In the genomic region with DNA sequence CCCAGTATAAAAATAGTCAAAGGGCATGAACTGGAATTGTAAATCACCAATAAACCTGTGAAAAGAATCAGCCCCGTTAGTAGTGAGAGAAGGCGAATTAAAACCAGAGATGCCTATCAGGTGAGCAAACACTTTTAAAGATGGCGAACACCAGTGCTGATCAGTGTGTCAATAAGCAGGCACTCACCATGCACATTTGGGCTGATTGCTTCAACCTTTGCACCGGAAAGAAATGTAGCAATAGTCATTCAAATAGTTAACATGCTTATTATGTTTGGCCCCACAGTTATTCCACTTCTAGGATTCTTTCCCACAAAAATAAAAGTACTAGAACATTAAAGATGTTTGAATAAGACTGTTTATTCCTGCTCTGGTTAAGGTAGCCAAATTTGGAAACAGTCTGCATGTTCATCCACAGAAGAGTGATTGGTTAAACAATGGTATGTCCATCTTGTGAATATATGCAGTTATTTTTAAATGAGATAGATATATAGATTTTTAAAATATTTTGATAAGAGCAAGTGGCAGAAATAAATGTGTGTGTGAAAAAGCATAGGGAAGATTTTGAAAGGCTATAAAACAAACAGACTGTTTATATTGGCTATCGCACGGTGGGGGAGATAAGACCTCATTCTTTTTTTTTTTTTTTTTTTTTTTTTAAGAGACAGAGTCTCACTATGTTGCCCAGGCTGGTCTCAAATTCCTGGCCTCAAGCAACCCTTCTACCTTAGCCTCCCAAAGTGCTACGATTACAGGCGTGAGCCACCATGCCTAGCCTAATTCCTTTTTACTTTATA, we compare ENCODE assay signal across 1 cellular context.
TF ChIP-seq lines count a peak whose summit lies in the region.

No MANE protein-coding gene starts in this region.

TF ChIP-seq in HepG2, 621 proteins besides CTCF, POLR2A, EP300 and RAD21 (continued from another document and continues in another):
- TF ChIP-seq ZHX1 (CRISPR knock-in tag; IDR thresholded peaks at IDR 0.05; ENCODE audit: low read depth) (0 out of 2 replicates have a peak, but pooled peaks have one; percentile 37), ZNF451 (CRISPR knock-in tag; IDR thresholded peaks at IDR 0.05) (no peak), ZNF556 (CRISPR knock-in tag; IDR thresholded peaks at IDR 0.05; ENCODE audit: borderline replicate concordance) (no peak), ZBTB7A (CRISPR knock-in tag; IDR thresholded peaks at IDR 0.05) (no peak), TP53 (CRISPR knock-in tag; conservative IDR thresholded peaks at IDR 0.05) (no peak), SETDB1 (CRISPR knock-in tag; IDR thresholded peaks at IDR 0.05; ENCODE audit: borderline replicate concordance) (no peak), XRCC5 (optimal IDR thresholded peaks at IDR 0.05; ENCODE audit: low read length) (no peak), HNF1A (IDR thresholded peaks at IDR 0.05; ENCODE audit: low read depth) (no peak), HNF1A (CRISPR knock-in tag; IDR thresholded peaks at IDR 0.05; ENCODE audit: borderline replicate concordance) (no peak), MIER3 (CRISPR knock-in tag; IDR thresholded peaks at IDR 0.05; ENCODE audit: borderline replicate concordance) (peak; percentile 81; the same call in 1 of the 2 replicates), SMAD9 (CRISPR knock-in tag; IDR thresholded peaks at IDR 0.05) (no peak), ZNF709 (CRISPR knock-in tag; IDR thresholded peaks at IDR 0.05) (no peak), GABPA (IDR thresholded peaks at IDR 0.05; ENCODE audit: low read depth, low read length) (no peak), GABPA (CRISPR knock-in tag; IDR thresholded peaks at IDR 0.05; ENCODE audit: low read depth) (peak; percentile 82), ZNF44 (CRISPR knock-in tag; IDR thresholded peaks at IDR 0.05) (no peak), SAFB2 (CRISPR knock-in tag; IDR thresholded peaks at IDR 0.05; ENCODE audit: borderline replicate concordance, low read depth) (no peak), ZNF768 (CRISPR knock-in tag; IDR thresholded peaks at IDR 0.05) (no peak), ZNF431 (CRISPR knock-in tag; IDR thresholded peaks at IDR 0.05; ENCODE audit: borderline replicate concordance, low read depth) (no peak), ZNF232 (CRISPR knock-in tag; IDR thresholded peaks at IDR 0.05; ENCODE audit: borderline replicate concordance) (no peak), ZNF878 (CRISPR knock-in tag; IDR thresholded peaks at IDR 0.05) (no peak), PPARG (CRISPR knock-in tag; conservative IDR thresholded peaks at IDR 0.05) (no peak), YEATS2 (CRISPR knock-in tag; IDR thresholded peaks at IDR 0.05; ENCODE audit: borderline replicate concordance) (peak; percentile 28; the same call in 1 of the 2 replicates), SP1 (IDR thresholded peaks at IDR 0.05) (no peak), SP1 (CRISPR knock-in tag; IDR thresholded peaks at IDR 0.05) (no peak), MBD4 (IDR thresholded peaks at IDR 0.05; ENCODE audit: borderline replicate concordance, low read length) (no peak), ZNF839 (CRISPR knock-in tag; IDR thresholded peaks at IDR 0.05; ENCODE audit: borderline replicate concordance) (no peak), WIZ (CRISPR knock-in tag; IDR thresholded peaks at IDR 0.05) (no peak), FOXM1 (CRISPR knock-in tag; IDR thresholded peaks at IDR 0.05) (no peak), ZNF282 (IDR thresholded peaks at IDR 0.05; ENCODE audit: partially characterized antibody) (no peak)
- TF ChIP-seq, protein P1, sequence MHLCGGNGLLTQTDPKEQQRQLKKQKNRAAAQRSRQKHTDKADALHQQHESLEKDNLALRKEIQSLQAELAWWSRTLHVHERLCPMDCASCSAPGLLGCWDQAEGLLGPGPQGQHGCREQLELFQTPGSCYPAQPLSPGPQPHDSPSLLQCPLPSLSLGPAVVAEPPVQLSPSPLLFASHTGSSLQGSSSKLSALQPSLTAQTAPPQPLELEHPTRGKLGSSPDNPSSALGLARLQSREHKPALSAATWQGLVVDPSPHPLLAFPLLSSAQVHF (CRISPR knock-in tag; IDR thresholded peaks at IDR 0.05): no peak
- TF ChIP-seq, protein P2, sequence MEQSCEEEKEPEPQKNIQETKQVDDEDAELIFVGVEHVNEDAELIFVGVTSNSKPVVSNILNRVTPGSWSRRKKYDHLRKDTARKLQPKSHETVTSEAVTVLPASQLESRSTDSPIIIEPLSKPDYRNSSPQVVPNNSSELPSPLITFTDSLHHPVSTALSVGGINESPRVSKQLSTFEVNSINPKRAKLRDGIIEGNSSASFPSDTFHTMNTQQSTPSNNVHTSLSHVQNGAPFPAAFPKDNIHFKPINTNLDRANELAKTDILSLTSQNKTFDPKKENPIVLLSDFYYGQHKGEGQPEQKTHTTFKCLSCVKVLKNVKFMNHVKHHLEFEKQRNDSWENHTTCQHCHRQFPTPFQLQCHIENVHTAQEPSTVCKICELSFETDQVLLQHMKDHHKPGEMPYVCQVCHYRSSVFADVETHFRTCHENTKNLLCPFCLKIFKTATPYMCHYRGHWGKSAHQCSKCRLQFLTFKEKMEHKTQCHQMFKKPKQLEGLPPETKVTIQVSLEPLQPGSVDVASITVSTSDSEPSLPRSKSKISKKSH (CRISPR knock-in tag; IDR thresholded peaks at IDR 0.05; ENCODE audit: borderline replicate concordance): no peak
- TF ChIP-seq, protein P3, sequence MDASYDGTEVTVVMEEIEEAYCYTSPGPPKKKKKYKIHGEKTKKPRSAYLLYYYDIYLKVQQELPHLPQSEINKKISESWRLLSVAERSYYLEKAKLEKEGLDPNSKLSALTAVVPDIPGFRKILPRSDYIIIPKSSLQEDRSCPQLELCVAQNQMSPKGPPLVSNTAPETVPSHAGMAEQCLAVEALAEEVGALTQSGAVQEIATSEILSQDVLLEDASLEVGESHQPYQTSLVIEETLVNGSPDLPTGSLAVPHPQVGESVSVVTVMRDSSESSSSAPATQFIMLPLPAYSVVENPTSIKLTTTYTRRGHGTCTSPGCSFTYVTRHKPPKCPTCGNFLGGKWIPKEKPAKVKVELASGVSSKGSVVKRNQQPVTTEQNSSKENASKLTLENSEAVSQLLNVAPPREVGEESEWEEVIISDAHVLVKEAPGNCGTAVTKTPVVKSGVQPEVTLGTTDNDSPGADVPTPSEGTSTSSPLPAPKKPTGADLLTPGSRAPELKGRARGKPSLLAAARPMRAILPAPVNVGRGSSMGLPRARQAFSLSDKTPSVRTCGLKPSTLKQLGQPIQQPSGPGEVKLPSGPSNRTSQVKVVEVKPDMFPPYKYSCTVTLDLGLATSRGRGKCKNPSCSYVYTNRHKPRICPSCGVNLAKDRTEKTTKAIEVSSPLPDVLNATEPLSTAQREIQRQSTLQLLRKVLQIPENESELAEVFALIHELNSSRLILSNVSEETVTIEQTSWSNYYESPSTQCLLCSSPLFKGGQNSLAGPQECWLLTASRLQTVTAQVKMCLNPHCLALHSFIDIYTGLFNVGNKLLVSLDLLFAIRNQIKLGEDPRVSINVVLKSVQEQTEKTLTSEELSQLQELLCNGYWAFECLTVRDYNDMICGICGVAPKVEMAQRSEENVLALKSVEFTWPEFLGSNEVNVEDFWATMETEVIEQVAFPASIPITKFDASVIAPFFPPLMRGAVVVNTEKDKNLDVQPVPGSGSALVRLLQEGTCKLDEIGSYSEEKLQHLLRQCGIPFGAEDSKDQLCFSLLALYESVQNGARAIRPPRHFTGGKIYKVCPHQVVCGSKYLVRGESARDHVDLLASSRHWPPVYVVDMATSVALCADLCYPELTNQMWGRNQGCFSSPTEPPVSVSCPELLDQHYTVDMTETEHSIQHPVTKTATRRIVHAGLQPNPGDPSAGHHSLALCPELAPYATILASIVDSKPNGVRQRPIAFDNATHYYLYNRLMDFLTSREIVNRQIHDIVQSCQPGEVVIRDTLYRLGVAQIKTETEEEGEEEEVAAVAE (CRISPR knock-in tag; IDR thresholded peaks at IDR 0.05; ENCODE audit: borderline replicate concordance): no peak
- TF ChIP-seq, protein P4, sequence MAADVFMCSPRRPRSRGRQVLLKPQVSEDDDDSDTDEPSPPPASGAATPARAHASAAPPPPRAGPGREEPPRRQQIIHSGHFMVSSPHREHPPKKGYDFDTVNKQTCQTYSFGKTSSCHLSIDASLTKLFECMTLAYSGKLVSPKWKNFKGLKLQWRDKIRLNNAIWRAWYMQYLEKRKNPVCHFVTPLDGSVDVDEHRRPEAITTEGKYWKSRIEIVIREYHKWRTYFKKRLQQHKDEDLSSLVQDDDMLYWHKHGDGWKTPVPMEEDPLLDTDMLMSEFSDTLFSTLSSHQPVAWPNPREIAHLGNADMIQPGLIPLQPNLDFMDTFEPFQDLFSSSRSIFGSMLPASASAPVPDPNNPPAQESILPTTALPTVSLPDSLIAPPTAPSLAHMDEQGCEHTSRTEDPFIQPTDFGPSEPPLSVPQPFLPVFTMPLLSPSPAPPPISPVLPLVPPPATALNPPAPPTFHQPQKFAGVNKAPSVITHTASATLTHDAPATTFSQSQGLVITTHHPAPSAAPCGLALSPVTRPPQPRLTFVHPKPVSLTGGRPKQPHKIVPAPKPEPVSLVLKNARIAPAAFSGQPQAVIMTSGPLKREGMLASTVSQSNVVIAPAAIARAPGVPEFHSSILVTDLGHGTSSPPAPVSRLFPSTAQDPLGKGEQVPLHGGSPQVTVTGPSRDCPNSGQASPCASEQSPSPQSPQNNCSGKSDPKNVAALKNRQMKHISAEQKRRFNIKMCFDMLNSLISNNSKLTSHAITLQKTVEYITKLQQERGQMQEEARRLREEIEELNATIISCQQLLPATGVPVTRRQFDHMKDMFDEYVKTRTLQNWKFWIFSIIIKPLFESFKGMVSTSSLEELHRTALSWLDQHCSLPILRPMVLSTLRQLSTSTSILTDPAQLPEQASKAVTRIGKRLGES (CRISPR knock-in tag; IDR thresholded peaks at IDR 0.05; ENCODE audit: borderline replicate concordance): peak; percentile 59; the same call in 1 of the 2 replicates
- TF ChIP-seq, protein P5, sequence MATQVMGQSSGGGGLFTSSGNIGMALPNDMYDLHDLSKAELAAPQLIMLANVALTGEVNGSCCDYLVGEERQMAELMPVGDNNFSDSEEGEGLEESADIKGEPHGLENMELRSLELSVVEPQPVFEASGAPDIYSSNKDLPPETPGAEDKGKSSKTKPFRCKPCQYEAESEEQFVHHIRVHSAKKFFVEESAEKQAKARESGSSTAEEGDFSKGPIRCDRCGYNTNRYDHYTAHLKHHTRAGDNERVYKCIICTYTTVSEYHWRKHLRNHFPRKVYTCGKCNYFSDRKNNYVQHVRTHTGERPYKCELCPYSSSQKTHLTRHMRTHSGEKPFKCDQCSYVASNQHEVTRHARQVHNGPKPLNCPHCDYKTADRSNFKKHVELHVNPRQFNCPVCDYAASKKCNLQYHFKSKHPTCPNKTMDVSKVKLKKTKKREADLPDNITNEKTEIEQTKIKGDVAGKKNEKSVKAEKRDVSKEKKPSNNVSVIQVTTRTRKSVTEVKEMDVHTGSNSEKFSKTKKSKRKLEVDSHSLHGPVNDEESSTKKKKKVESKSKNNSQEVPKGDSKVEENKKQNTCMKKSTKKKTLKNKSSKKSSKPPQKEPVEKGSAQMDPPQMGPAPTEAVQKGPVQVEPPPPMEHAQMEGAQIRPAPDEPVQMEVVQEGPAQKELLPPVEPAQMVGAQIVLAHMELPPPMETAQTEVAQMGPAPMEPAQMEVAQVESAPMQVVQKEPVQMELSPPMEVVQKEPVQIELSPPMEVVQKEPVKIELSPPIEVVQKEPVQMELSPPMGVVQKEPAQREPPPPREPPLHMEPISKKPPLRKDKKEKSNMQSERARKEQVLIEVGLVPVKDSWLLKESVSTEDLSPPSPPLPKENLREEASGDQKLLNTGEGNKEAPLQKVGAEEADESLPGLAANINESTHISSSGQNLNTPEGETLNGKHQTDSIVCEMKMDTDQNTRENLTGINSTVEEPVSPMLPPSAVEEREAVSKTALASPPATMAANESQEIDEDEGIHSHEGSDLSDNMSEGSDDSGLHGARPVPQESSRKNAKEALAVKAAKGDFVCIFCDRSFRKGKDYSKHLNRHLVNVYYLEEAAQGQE (IDR thresholded peaks at IDR 0.05; ENCODE audit: borderline replicate concordance in 1 of 2, low read depth in 1 of 2, low read length in 2 of 2): no peak
